ENCODE assay signal across 18 cellular contexts in the genomic region with DNA sequence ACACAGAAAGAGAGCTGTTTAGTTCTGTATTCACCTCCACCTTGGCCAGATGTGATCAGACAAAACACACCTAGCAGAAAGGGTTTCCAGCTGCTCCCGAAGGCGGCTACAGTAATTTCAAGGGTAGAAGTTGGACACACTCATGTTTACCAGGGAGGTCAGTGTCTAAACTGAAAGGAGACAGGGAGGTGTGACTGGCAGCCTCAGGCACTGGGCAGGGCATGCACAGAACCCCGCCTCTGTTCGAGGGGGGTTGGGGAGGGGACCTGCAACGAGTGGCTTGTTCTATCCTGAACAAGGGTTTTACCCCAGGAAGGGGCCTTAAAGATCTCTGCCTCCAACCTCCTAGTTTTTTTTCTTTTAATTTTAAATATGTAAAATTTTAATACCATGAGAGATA. TPM values are rescaled to one million over a fixed set of nuclear protein-coding genes. Genes with fewer than 3 reads are reported as not detected.
DNase-seq lines count a peak whose midpoint lies in the region; ATAC-seq, FAIRE-seq and TF ChIP-seq lines count a peak whose summit lies in the region.
"Had no signal": no experiment of that assay in that cellular context is flagged by ENCODE, and none has a peak within 500 bp of the region (broad histone marks: within the 10 kb centered on the region; RNA-seq: fewer than 3 reads in every experiment).

No MANE protein-coding gene starts in this region.

- H3K4me3 ChIP-seq in SK-N-SH (ENCODE audit: low read depth in 2 of 2, low read length in 1 of 2) (no peak overlapping the region), coronary artery (no peak overlapping the region), HepG2 (replicated peaks in 1 of 3; ENCODE audit: insufficient read depth in 1 of 3, low read depth in 2 of 3, low read length in 3 of 3) (no peak overlapping the region), vagina (no peak overlapping the region)
- H3K4me3 ChIP-seq: adrenal gland had no signal

- no peak for DNase-seq in SK-N-SH
- no peak for DNase-seq in coronary artery (ENCODE audit: low spot score)
- no peak for DNase-seq in HepG2 (ENCODE audit: low spot score)
- no peak for DNase-seq in vagina (ENCODE audit: extremely low spot score in 2 of 2)
- DNase-seq in activated CD4-positive, alpha-beta T cell treated with anti-CD3 and anti-CD28 coated beads for 1 hour: no peak
- DNase-seq: 8988T; activated CD8-positive, alpha-beta T cell treated with anti-CD3 and anti-CD28 coated beads for 36 hours; C1 segment of cervical spinal cord; cerebellar nuclear complex; left colon; NCI-H1105; T-cell; WERI-Rb-1 had no signal

- no TSS peak for BruUV-seq in HepG2 (replicated peaks; lab: Mats Ljungman, UMichigan)

- H3K79me2 ChIP-seq in SK-N-SH (ENCODE audit: insufficient read depth): no peaks in the 10 kb centered on the region
- H3K79me2 ChIP-seq in HepG2 (ENCODE audit: insufficient read depth, low read length): no peaks in the 10 kb centered on the region

- TF ChIP-seq RAD21 in SK-N-SH (IDR thresholded peaks at IDR 0.05; ENCODE audit: low read length) (no peak), HepG2 (CRISPR knock-in tag; IDR thresholded peaks at IDR 0.05) (no peak)

- FAIRE-seq in HepG2 (lab: Jason Lieb, UNC): no peak

- peaks cover 13 to 39% of the 10 kb centered on the region in 2 experiments for H3K4me1 ChIP-seq in SK-N-SH (ENCODE audit: control insufficient read depth in 1 of 2, insufficient read depth in 2 of 2, low read depth in 1 of 2, low read length in 1 of 2)
- H3K4me1 ChIP-seq in HepG2 (ENCODE audit: insufficient read depth, low read length): 0 out of 2 replicates have a peak, but pooled peaks cover under 1% of the 10 kb centered on the region
- H3K4me1 ChIP-seq in vagina: peaks cover 40% of the 10 kb centered on the region
- H3K4me1 ChIP-seq: adrenal gland had no signal

- no peaks in the 10 kb centered on the region for H3K36me3 ChIP-seq in SK-N-SH (replicated peaks in 1 of 2; ENCODE audit: control insufficient read depth in 1 of 2, insufficient read depth in 2 of 2, low read length in 1 of 2)
- H3K36me3 ChIP-seq in HepG2 (replicated peaks in 1 of 2; ENCODE audit: control insufficient read depth in 1 of 2, insufficient read depth in 2 of 2, low read length in 2 of 2): no peaks in the 10 kb centered on the region
- no peaks in the 10 kb centered on the region for H3K36me3 ChIP-seq in vagina
- H3K36me3 ChIP-seq: adrenal gland, WERI-Rb-1 had no signal

- peak overlapping the region; percentile 88 to 90; a peak in 2 of 4 replicates for H3K27ac ChIP-seq in SK-N-SH (ENCODE audit: low read depth in 2 of 2, low read length in 1 of 2)
- peak overlapping the region; percentile 64 to 91 for H3K27ac ChIP-seq in coronary artery
- no peak overlapping the region for H3K27ac ChIP-seq in HepG2 (ENCODE audit: extremely low read length, insufficient read depth, low read length)
- H3K27ac ChIP-seq in vagina: peak overlapping the region; percentile 64
- H3K27ac ChIP-seq: KMS-11, WERI-Rb-1 had no signal

- 80% methylated on average over 5 of the region's 5 CpGs for WGBS in SK-N-SH (ENCODE audit: low lambda C conversion rate)
- 2% methylated on average over 5 of the region's 5 CpGs for WGBS in HepG2 (ENCODE audit: low lambda C conversion rate)

- no peaks in the 10 kb centered on the region for H3K9me2 ChIP-seq in SK-N-SH

- H3K4me2 ChIP-seq in SK-N-SH: no peak overlapping the region
- H3K4me2 ChIP-seq in HepG2 (ENCODE audit: low read depth, low read length): no peak overlapping the region
- H3K4me2 ChIP-seq: KMS-11 had no signal

- no peak for TF ChIP-seq CTCF in SK-N-SH (IDR thresholded peaks at IDR 0.05)
- no peak for TF ChIP-seq CTCF in coronary artery (IDR thresholded peaks at IDR 0.05)
- TF ChIP-seq CTCF in HepG2 (CRISPR knock-in tag; IDR thresholded peaks at IDR 0.05): no peak
- TF ChIP-seq CTCF in vagina (IDR thresholded peaks at IDR 0.05): no peak

- in situ Hi-C loops in HepG2 (cut with HindIII; ENCODE audit: extremely low pct_ligation_motif_present, low pct_unique_long_range_greater_than_20kb): no loop called here

- intact Hi-C loops in HepG2 (cut with micrococcal nuclease; ENCODE audit: unreplicated experiment): loop anchor here (10.0 kb wide), 1 partner anchor 49 kb away; no protein-coding TSS in a partner anchor
- intact Hi-C loops in vagina (cut with DNase I): loop anchor here (10.0 kb wide), 1 partner anchor 49 kb away; no protein-coding TSS in a partner anchor

- CTCF ChIA-PET in SK-N-SH (lab: Yijun Ruan, JAX) (interaction anchor here (0.6 to 10.7 kb wide), 9 partner anchors 11 to 247 kb away, joined by 3 to 114 read pairs (median 3); no protein-coding TSS in a partner anchor), HepG2 (lab: Yijun Ruan, JAX; ENCODE audit: low intra/inter-chr PET ratio, low total read pairs) (no interaction called here)

- peak overlapping the region; percentile 60; the same call in 1 of the 2 replicates for H2AFZ ChIP-seq in SK-N-SH (ENCODE audit: low read depth)
- no peak overlapping the region for H2AFZ ChIP-seq in HepG2 (ENCODE audit: low read length)

- H3K9me3 ChIP-seq in SK-N-SH (no peaks in the 10 kb centered on the region), HepG2 (ENCODE audit: low read length) (no peaks in the 10 kb centered on the region), vagina (no peaks in the 10 kb centered on the region)
- H3K9me3 ChIP-seq: adrenal gland had no signal

- H4K20me1 ChIP-seq in SK-N-SH (ENCODE audit: insufficient read depth): no peaks in the 10 kb centered on the region
- H4K20me1 ChIP-seq in HepG2 (ENCODE audit: insufficient read depth, low read length): no peaks in the 10 kb centered on the region

- TF ChIP-seq POLR2A in HepG2 (IDR thresholded peaks at IDR 0.05; ENCODE audit: insufficient read depth in 1 of 2, low read depth in 2 of 2, low read length in 2 of 2) (no peak), vagina (IDR thresholded peaks at IDR 0.05) (no peak)

- H3K9ac ChIP-seq in SK-N-SH: no peak overlapping the region
- no peak overlapping the region for H3K9ac ChIP-seq in HepG2 (ENCODE audit: insufficient read depth, low read depth, low read length)
- H3K9ac ChIP-seq: KMS-11 had no signal

- POLR2A ChIA-PET in SK-N-SH (lab: Yijun Ruan, JAX): no interaction called here
- POLR2A ChIA-PET in HepG2 (lab: Yijun Ruan, JAX): no interaction called here

- H3F3A ChIP-seq in SK-N-SH (replicated peaks; ENCODE audit: insufficient read depth): peaks cover 24% of the 10 kb centered on the region

- TF ChIP-seq EP300 in SK-N-SH (IDR thresholded peaks at IDR 0.05; ENCODE audit: borderline replicate concordance in 1 of 2, low read depth in 1 of 2, low read length in 1 of 2): no peak
- no peak for TF ChIP-seq EP300 in HepG2 (IDR thresholded peaks at IDR 0.05; ENCODE audit: low read depth in 2 of 2, low read length in 2 of 2)
- TF ChIP-seq EP300 in HepG2 (CRISPR knock-in tag; IDR thresholded peaks at IDR 0.05; ENCODE audit: borderline replicate concordance): no peak

- ATAC-seq in SK-N-SH treated with all-trans-retinoic acid at 6 μM for 48 hours: no peak
- peak; percentile 56; the same call in 2 of the 3 replicates for ATAC-seq in HepG2
- ATAC-seq in GM19023 (IDR thresholded peaks at IDR 0.05; ENCODE audit: unreplicated experiment): no peak
- no peak for ATAC-seq in GM21723 (IDR thresholded peaks at IDR 0.05; ENCODE audit: unreplicated experiment)
- ATAC-seq: activated CD8-positive, alpha-beta T cell treated with anti-CD3 and anti-CD28 coated beads for 36 hours; left colon; T-cell had no signal

- H3K27me3 ChIP-seq in SK-N-SH (ENCODE audit: insufficient read depth): no peaks in the 10 kb centered on the region
- H3K27me3 ChIP-seq in HepG2 (ENCODE audit: control insufficient read depth in 1 of 2, insufficient read depth in 2 of 2, low read length in 2 of 2): no peaks in the 10 kb centered on the region
- no peaks in the 10 kb centered on the region for H3K27me3 ChIP-seq in vagina
- H3K27me3 ChIP-seq: adrenal gland had no signal

TF ChIP-seq in SK-N-SH, 30 proteins besides CTCF, POLR2A, EP300 and RAD21 (continues in another document):
- no peak for TF ChIP-seq NFIC (IDR thresholded peaks at IDR 0.05; ENCODE audit: borderline replicate concordance)

TF ChIP-seq in SK-N-SH treated with all-trans-retinoic acid at 6 μM for 48 hours, 23 proteins besides CTCF, POLR2A, EP300 and RAD21 (continues in another document):
- TF ChIP-seq SNAI2 (CRISPR knock-in tag; IDR thresholded peaks at IDR 0.05) (no peak), TOX (CRISPR knock-in tag; IDR thresholded peaks at IDR 0.05; ENCODE audit: borderline replicate concordance) (no peak), ESRRG (CRISPR knock-in tag; IDR thresholded peaks at IDR 0.05) (no peak)

TF ChIP-seq in HepG2, 621 proteins besides CTCF, POLR2A, EP300 and RAD21 (continues in another document):
- TF ChIP-seq PAX8 (CRISPR knock-in tag; IDR thresholded peaks at IDR 0.05; ENCODE audit: borderline replicate concordance) (no peak), POLR2AphosphoS2 (IDR thresholded peaks at IDR 0.05; ENCODE audit: low read depth, low read length) (no peak), ZNF616 (CRISPR knock-in tag; IDR thresholded peaks at IDR 0.05; ENCODE audit: low read depth) (no peak), ZFP62 (CRISPR knock-in tag; IDR thresholded peaks at IDR 0.05) (no peak)

RNA-seq across cellular contexts. Expression of gene BPGM, which starts 49.6 kb away (rescaled TPM):
- polyA plus RNA-seq in SK-N-SH (2012; rRNA removed) (12.4 and 17.4 TPM in 2 replicates), HepG2 (2011; rRNA removed) (3.1 and 4.0 TPM in 2 replicates)
- polyA plus RNA-seq in SK-N-SH (2012; cell fraction: cytosol; rRNA removed): 20.2 and 28.4 TPM in 2 replicates
- 4.7 and 7.0 TPM in 2 replicates for polyA plus RNA-seq in SK-N-SH (2012; cell fraction: nucleus; rRNA removed)
- total RNA-seq in HepG2 (2016; rRNA removed; fragmentation: Illumina TruSeq; extraction: Trizol) (7.5 and 10.7 TPM in 2 replicates), vagina (9.1 TPM)
- total RNA-seq in HepG2 (2016; cell fraction: cytosol; rRNA removed; fragmentation: Illumina TruSeq; extraction: Trizol; ENCODE audit: low read depth): 2.2 and 3.2 TPM in 2 replicates
- 7.6 and 10.7 TPM in 2 replicates for total RNA-seq in HepG2 (2016; cell fraction: insoluble cytoplasmic fraction; rRNA removed; fragmentation: Illumina TruSeq; extraction: Trizol)
- total RNA-seq in HepG2 (2016; cell fraction: membrane; rRNA removed; fragmentation: Illumina TruSeq; extraction: Trizol): 7.3 and 7.9 TPM in 2 replicates
- 3.5 and 4.5 TPM in 2 replicates for total RNA-seq in HepG2 (2016; cell fraction: nucleus; rRNA removed; fragmentation: Illumina TruSeq; extraction: Trizol)
- 2.3 and 4.0 TPM in 2 replicates for polyA plus RNA-seq in HepG2 (2011; cell fraction: cytosol; rRNA removed)
- polyA plus RNA-seq in HepG2 (2011; cell fraction: nucleus; rRNA removed): 1.1 and 2.2 TPM in 2 replicates
- polyA plus RNA-seq in HepG2 (2012): 3.4 and 4.2 TPM in 2 replicates
- polyA plus RNA-seq in HepG2 (2016; cell fraction: cytosol; fragmentation: Illumina TruSeq; extraction: Trizol; ENCODE audit: low read depth): 1.8 and 2.7 TPM in 2 replicates
- polyA plus RNA-seq in HepG2 (2016; cell fraction: insoluble cytoplasmic fraction; fragmentation: Illumina TruSeq; extraction: Trizol; ENCODE audit: low read depth): 10.6 and 11.1 TPM in 2 replicates
- polyA plus RNA-seq in HepG2 (2016; cell fraction: membrane; fragmentation: Illumina TruSeq; extraction: Trizol; ENCODE audit: low read depth): 7.4 and 7.5 TPM in 2 replicates
- 3.8 and 4.5 TPM in 2 replicates for polyA plus RNA-seq in HepG2 (2016; cell fraction: nucleus; fragmentation: Illumina TruSeq; extraction: Trizol; ENCODE audit: insufficient read depth, low read depth)
- polyA minus RNA-seq in HepG2 (2011; rRNA and poly(A)+ RNA removed; ENCODE audit: low replicate concordance): 1.1 and 4.0 TPM in 2 replicates
- polyA minus RNA-seq in HepG2 (2011; cell fraction: cytosol; rRNA and poly(A)+ RNA removed): 0.88 and 2.1 TPM in 2 replicates
- 2.8 and 5.0 TPM in 2 replicates for polyA minus RNA-seq in HepG2 (2011; cell fraction: nucleus; rRNA and poly(A)+ RNA removed)
